35 cellular contexts compared by ENCODE assay signal in the genomic region with DNA sequence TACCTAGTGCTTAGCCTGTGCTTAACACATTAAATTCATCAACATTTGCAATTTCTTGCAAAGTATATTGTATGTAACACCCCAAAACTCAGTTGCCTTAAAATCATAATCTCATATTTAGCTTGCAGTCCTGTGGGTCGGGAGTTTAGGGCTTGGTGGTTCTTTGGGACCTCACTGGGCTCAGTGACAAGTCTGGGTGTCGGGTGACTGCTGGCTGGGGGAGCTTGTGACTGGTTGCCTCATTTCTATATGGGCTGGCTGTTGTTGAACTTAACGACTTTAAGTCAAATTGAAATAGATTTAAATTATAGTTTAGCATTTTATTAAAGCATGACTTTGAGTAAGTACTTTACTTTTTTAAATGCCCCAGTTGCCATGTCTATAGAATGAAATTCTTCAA.
"Had no signal": no experiment of that assay in that cellular context is flagged by ENCODE, and none has a peak within 500 bp of the region (broad histone marks: within the 10 kb centered on the region; RNA-seq: fewer than 3 reads in every experiment).

No MANE protein-coding gene starts in this region.

- H3K36me3 ChIP-seq: MG63 had no signal

- H3K27me3 ChIP-seq: MG63 had no signal

- H3K4me2 ChIP-seq: KMS-11 had no signal

- H3K4me3 ChIP-seq: MG63 had no signal

- DNase-seq: Karpas-422, Kasumi-1, KG1, MG63, MM.1S, MV-4-11, NCI-H1048, NCI-H1092, NCI-H1092 treated with DMSO at 0.1 percent for 48 hours, NCI-H1105, NCI-H1105 treated with DMSO at 0.1 percent for 48 hours, NCI-H1417, NCI-H1417 treated with DMSO at 0.1 percent for 48 hours, NCI-H1436, NCI-H1436 treated with DMSO at 0.1 percent for 48 hours, NCI-H146, NCI-H1694, NCI-H1694 treated with DMSO at 0.1 percent for 48 hours, NCI-H187, NCI-H187 treated with DMSO at 0.1 percent for 48 hours, NCI-H1930, NCI-H2029, NCI-H2029 treated with DMSO at 0.1 percent for 48 hours, NCI-H2081, NCI-H2081 treated with DMSO at 0.1 percent for 48 hours, NCI-H2107, NCI-H2171, NCI-H2171 treated with DMSO at 0.1 percent for 48 hours, NCI-H2227 treated with DMSO at 0.1 percent for 48 hours, NCI-H226, NCI-H345, NCI-H446, NCI-H446 treated with DMSO at 0.1 percent for 48 hours, NCI-H510A had no signal

- H3K9me3 ChIP-seq: MG63 had no signal

- H3K27ac ChIP-seq: KMS-11 had no signal
